7 cellular contexts compared by ENCODE assay signal in the genomic region with DNA sequence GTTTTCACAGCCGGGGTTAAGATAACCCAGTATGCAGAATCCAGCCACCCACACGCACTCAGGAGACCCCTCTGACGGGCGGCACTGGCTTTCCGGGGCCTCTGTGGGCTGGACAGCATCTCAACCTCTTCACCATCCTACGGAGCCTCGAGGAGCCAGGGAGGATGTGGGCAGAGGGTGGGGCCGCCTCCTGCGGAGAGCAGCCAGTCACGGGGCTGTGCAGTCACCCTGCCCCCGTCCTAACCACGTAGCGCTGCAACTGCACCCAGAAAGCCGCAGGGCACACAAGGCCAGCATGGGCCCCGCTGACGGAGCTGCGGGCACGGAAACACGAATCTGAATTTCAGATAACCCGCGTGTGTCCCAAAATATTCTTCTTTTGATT.
DNase-seq lines count a peak whose midpoint lies in the region; ATAC-seq and TF ChIP-seq lines count a peak whose summit lies in the region.

No MANE protein-coding gene starts in this region.

- H3K4me1 ChIP-seq in adrenal gland (replicated peaks in 1 of 2) (no peaks in the 10 kb centered on the region), mononuclear cell (ENCODE audit: insufficient read depth, low read length) (peaks cover 70% of the 10 kb centered on the region)

- intact Hi-C loops in adrenal gland (cut with DNase I) = no loop called here

- no peaks in the 10 kb centered on the region for H3K27me3 Mint-ChIP-seq in T-helper 17 cell
- no peaks in the 10 kb centered on the region for H3K27me3 Mint-ChIP-seq in stimulated activated naive CD8-positive, alpha-beta T cell treated with anti-CD3 and anti-CD28 coated beads, Interleukin-15, Interleukin-2, amounts not matched to agents 100 ng/mL and 50 ng/mL, for 24 hours

- TF ChIP-seq CTCF in adrenal gland (IDR thresholded peaks at IDR 0.05) = no peak

- H3K4me1 Mint-ChIP-seq in T-helper 17 cell = peaks cover 43% of the 10 kb centered on the region
- peaks cover 59% of the 10 kb centered on the region for H3K4me1 Mint-ChIP-seq in stimulated activated naive CD8-positive, alpha-beta T cell treated with anti-CD3 and anti-CD28 coated beads, Interleukin-15, Interleukin-2, amounts not matched to agents 100 ng/mL and 50 ng/mL, for 24 hours (ENCODE audit: low read depth)

- ATAC-seq in HG03159 (IDR thresholded peaks at IDR 0.05; ENCODE audit: unreplicated experiment) = peak; percentile 82
- peak; percentile 95 for ATAC-seq in T-helper 17 cell

- WGBS in adrenal gland, 4 donors = 60 to 80% (median 76%) methylated on average over 13 to 21 of the region's 21 CpGs

- H3K27ac ChIP-seq in adrenal gland = peak overlapping the region in 1 of 5 donors; percentile 63

- H3K27ac Mint-ChIP-seq in T-helper 17 cell = peak overlapping the region; percentile 98
- peak overlapping the region; percentile 76 for H3K27ac Mint-ChIP-seq in stimulated activated naive CD8-positive, alpha-beta T cell treated with anti-CD3 and anti-CD28 coated beads, Interleukin-15, Interleukin-2, amounts not matched to agents 100 ng/mL and 50 ng/mL, for 24 hours

- H3K27me3 ChIP-seq in adrenal gland (no peaks in the 10 kb centered on the region), mononuclear cell (ENCODE audit: insufficient read depth, low read length) (no peaks in the 10 kb centered on the region)

- DNase-seq in GM19238 (ENCODE audit: insufficient read length, low spot score) (peak; percentile 96), T-helper 17 cell (peak; percentile 73 to 85 (median 83)), adrenal gland (peak in 6 of 7 donors; percentile 41 to 74 (median 54)), AG08396 (ENCODE audit: low spot score) (no peak)

- H3K36me3 ChIP-seq in adrenal gland (replicated peaks in 1 of 2) = no peaks in the 10 kb centered on the region

- peaks cover 3% of the 10 kb centered on the region for H3K36me3 Mint-ChIP-seq in T-helper 17 cell (ENCODE audit: low read depth)
- peaks cover 4% of the 10 kb centered on the region for H3K36me3 Mint-ChIP-seq in stimulated activated naive CD8-positive, alpha-beta T cell treated with anti-CD3 and anti-CD28 coated beads, Interleukin-15, Interleukin-2, amounts not matched to agents 100 ng/mL and 50 ng/mL, for 24 hours (ENCODE audit: low read depth)

- H3K9me3 Mint-ChIP-seq in stimulated activated naive CD8-positive, alpha-beta T cell treated with anti-CD3 and anti-CD28 coated beads, Interleukin-15, Interleukin-2, amounts not matched to agents 100 ng/mL and 50 ng/mL, for 24 hours = no peaks in the 10 kb centered on the region

- H3K9me3 ChIP-seq in T-helper 17 cell (ENCODE audit: control insufficient read depth, low read length, poor library complexity, severe bottlenecking) (no peaks in the 10 kb centered on the region), adrenal gland (replicated peaks in 1 of 3) (no peaks in the 10 kb centered on the region), mononuclear cell (ENCODE audit: low read depth, low read length) (no peaks in the 10 kb centered on the region)

- H3K4me3 ChIP-seq in adrenal gland (no peak overlapping the region), mononuclear cell (ENCODE audit: low read length) (peak overlapping the region; percentile 58)

- peak overlapping the region; percentile 94 for H3K4me3 Mint-ChIP-seq in T-helper 17 cell
- H3K4me3 Mint-ChIP-seq in stimulated activated naive CD8-positive, alpha-beta T cell treated with anti-CD3 and anti-CD28 coated beads, Interleukin-15, Interleukin-2, amounts not matched to agents 100 ng/mL and 50 ng/mL, for 24 hours = peak overlapping the region; percentile 75

- no peak for TF ChIP-seq POLR2A in adrenal gland (IDR thresholded peaks at IDR 0.05)
